In genomic region chr19:58557253-58558065, GRCh38 we compare ENCODE assay signal across 8 cellular contexts. TPM values are rescaled to one million over a fixed set of nuclear protein-coding genes. Genes with fewer than 3 reads are reported as not detected.
A peak's percentile ranks its signal among the peaks of the same experiment; 100 is the strongest.
DNase-seq lines count a peak whose midpoint lies in the region; ATAC-seq and TF ChIP-seq lines count a peak whose summit lies in the region.

No MANE protein-coding gene starts in this region.

- H3K79me1 ChIP-seq in trophoblast cell (ENCODE audit: low read length) = peaks cover 26% of the 10 kb centered on the region

- intact Hi-C loops in esophagus squamous epithelium (cut with DNase I) = no loop called here

- peak overlapping the region; percentile 90 for H3K4me2 ChIP-seq in DOHH2 (ENCODE audit: low read length)
- peak overlapping the region; percentile 86 for H3K4me2 ChIP-seq in trophoblast cell (ENCODE audit: low read length)

- peak overlapping the region; percentile 99 for H4K91ac ChIP-seq in trophoblast cell (ENCODE audit: low read depth, low read length)

- H2AK5ac ChIP-seq in trophoblast cell (ENCODE audit: low read length) = peak overlapping the region; percentile 75

- no peak overlapping the region for H4K12ac ChIP-seq in trophoblast cell (ENCODE audit: low read depth, low read length)

- H3K27me3 ChIP-seq in DOHH2 (ENCODE audit: control insufficient read depth, low read length) (no peaks in the 10 kb centered on the region), SJCRH30 (no peaks in the 10 kb centered on the region), esophagus squamous epithelium (no peaks in the 10 kb centered on the region), trophoblast cell (ENCODE audit: insufficient read depth, low read length) (peaks cover 7% of the 10 kb centered on the region)

- no peaks in the 10 kb centered on the region for H3K9me2 ChIP-seq in DOHH2 (replicated peaks; ENCODE audit: control insufficient read depth, low read length)

- no peak overlapping the region for H2BK12ac ChIP-seq in trophoblast cell (ENCODE audit: low read length)

- peak overlapping the region; percentile 67 for H3K27ac ChIP-seq in DOHH2 (ENCODE audit: low read depth, low read length)
- peak overlapping the region; percentile 41 for H3K27ac ChIP-seq in SJCRH30
- H3K27ac ChIP-seq in esophagus squamous epithelium = peak overlapping the region; percentile 94 to 100 (median 99)
- peak overlapping the region; percentile 100 for H3K27ac ChIP-seq in trophoblast cell (ENCODE audit: low read depth, low read length)

- H4K20me1 ChIP-seq in DOHH2 (ENCODE audit: control insufficient read depth, insufficient read depth, low read depth, low read length) = no peaks in the 10 kb centered on the region

- H3K9me3 ChIP-seq in DOHH2 (ENCODE audit: control insufficient read depth, insufficient read depth, low read length) = no peaks in the 10 kb centered on the region
- H3K9me3 ChIP-seq in SJCRH30 (replicated peaks) = no peaks in the 10 kb centered on the region
- no peaks in the 10 kb centered on the region for H3K9me3 ChIP-seq in esophagus squamous epithelium
- peaks cover 6% of the 10 kb centered on the region for H3K9me3 ChIP-seq in trophoblast cell (ENCODE audit: insufficient read depth, low read depth, low read length)

- no peak overlapping the region for H2AFZ ChIP-seq in trophoblast cell (ENCODE audit: insufficient read depth, low read length, poor library complexity)

- no peak for TF ChIP-seq CTCF in DOHH2 (IDR thresholded peaks at IDR 0.05; ENCODE audit: low read depth, low read length, poor library complexity, severe bottlenecking)
- no peak for TF ChIP-seq CTCF in esophagus squamous epithelium (IDR thresholded peaks at IDR 0.05)

- peaks cover 44% of the 10 kb centered on the region for H3F3A ChIP-seq in DOHH2 (ENCODE audit: control insufficient read depth, insufficient read depth)

- no peak overlapping the region for H3K23ac ChIP-seq in trophoblast cell (ENCODE audit: low read length)

- ATAC-seq in HG03354 (IDR thresholded peaks at IDR 0.05; ENCODE audit: poor library complexity, severe bottlenecking, unreplicated experiment) (no peak), HG02759 (IDR thresholded peaks at IDR 0.05; ENCODE audit: unreplicated experiment) (no peak)

- peak overlapping the region; percentile 60 for H2BK5ac ChIP-seq in trophoblast cell (ENCODE audit: low read depth, low read length, poor library complexity)

- no peak for TF ChIP-seq POLR2A in esophagus squamous epithelium (IDR thresholded peaks at IDR 0.05)

- H3K79me2 ChIP-seq in DOHH2 (ENCODE audit: control insufficient read depth, low read length) (peaks cover 46% of the 10 kb centered on the region), trophoblast cell (ENCODE audit: control insufficient read depth, insufficient read depth, low read length, poor library complexity) (peaks cover 27% of the 10 kb centered on the region)

- WGBS in esophagus squamous epithelium, 2 donors = 17 to 24% methylated on average over 9 to 11 of the region's 11 CpGs
- no CpG with 5 or more reads among the region's 11 CpGs for WGBS in trophoblast cell (ENCODE audit: extremely low coverage, insufficient coverage, insufficient read length)

- no peak for DNase-seq in SJCRH30
- DNase-seq in esophagus squamous epithelium (lab: John Stamatoyannopoulos, UW) = no peak
- no peak for DNase-seq in trophoblast cell
- DNase-seq in OCI-M2 (lab: John Stamatoyannopoulos, UW; ENCODE audit: unreplicated experiment) = no peak
- DNase-seq in ureter (ENCODE audit: low spot score) = no peak

- H3K4ac ChIP-seq in trophoblast cell (ENCODE audit: low read depth, low read length) = peak overlapping the region; percentile 73

- H3K14ac ChIP-seq in trophoblast cell (ENCODE audit: low read length) = peak overlapping the region; percentile 96

- H3K36me3 ChIP-seq in DOHH2 (ENCODE audit: control insufficient read depth, low read length) = peaks cover 53% of the 10 kb centered on the region
- H3K36me3 ChIP-seq in SJCRH30 = peaks cover 14% of the 10 kb centered on the region
- H3K36me3 ChIP-seq in esophagus squamous epithelium = peaks cover 5 to 31% (median 14%) of the 10 kb centered on the region in 3 donors
- peaks cover 26 to 27% of the 10 kb centered on the region in 2 experiments for H3K36me3 ChIP-seq in trophoblast cell (ENCODE audit: control insufficient read depth in 1 of 2, insufficient read depth in 2 of 2, low read length in 2 of 2)

- peak overlapping the region; percentile 48 for H2BK120ac ChIP-seq in trophoblast cell (ENCODE audit: insufficient read depth, low read length, poor library complexity)

- H3K4me3 ChIP-seq in DOHH2 (ENCODE audit: low read length) = peak overlapping the region; percentile 76
- H3K4me3 ChIP-seq in SJCRH30 = peak overlapping the region; percentile 62
- H3K4me3 ChIP-seq in esophagus squamous epithelium = peak overlapping the region; percentile 80 to 92 (median 88)
- H3K4me3 ChIP-seq in trophoblast cell (ENCODE audit: low read depth, low read length) = peak overlapping the region; percentile 89

- H3K9ac ChIP-seq in trophoblast cell (ENCODE audit: low read length) = peak overlapping the region; percentile 96

- H3K4me1 ChIP-seq in DOHH2 (ENCODE audit: control insufficient read depth, low read length) = peaks cover 74% of the 10 kb centered on the region
- H3K4me1 ChIP-seq in SJCRH30 = peaks cover 3% of the 10 kb centered on the region; the same call in 1 of the 2 replicates
- peaks cover 41 to 79% (median 51%) of the 10 kb centered on the region in 3 donors for H3K4me1 ChIP-seq in esophagus squamous epithelium
- H3K4me1 ChIP-seq in trophoblast cell (ENCODE audit: control insufficient read depth in 1 of 2, insufficient read depth in 2 of 2, low read length in 2 of 2) = peaks cover 24 to 36% of the 10 kb centered on the region in 2 experiments

- peak overlapping the region; percentile 83 for H3K18ac ChIP-seq in trophoblast cell (ENCODE audit: low read length)

- H4K8ac ChIP-seq in trophoblast cell (ENCODE audit: low read depth, low read length) = peak overlapping the region; percentile 48

RNA-seq across cellular contexts. Expression of gene UBE2M, which starts 1.0 kb away (rescaled TPM):
- 62.8 and 72.0 TPM in 2 replicates for total RNA-seq in SJCRH30 (2014; rRNA removed; shearing (Covaris generic))
- total RNA-seq in esophagus squamous epithelium (10 to 100 TPM; 22.0 to 37.4 (median 24.7) TPM), ureter (60.7 TPM)
- polyA plus RNA-seq in trophoblast cell (2013) = 98.2 and 99.0 TPM in 2 replicates

RNA-seq across cellular contexts. Expression of gene CHMP2A, which starts 2.6 kb away (rescaled TPM):
- total RNA-seq in SJCRH30 (2014; rRNA removed; shearing (Covaris generic)) = 40.1 and 44.9 TPM in 2 replicates
- total RNA-seq in esophagus squamous epithelium (10 to 100 TPM; 76.5 to 99.5 (median 86.6) TPM), ureter (137 TPM)
- polyA plus RNA-seq in trophoblast cell (2013) = 137 and 138 TPM in 2 replicates

RNA-seq across cellular contexts. Expression of gene TRIM28, which starts 13.6 kb away (rescaled TPM):
- total RNA-seq in SJCRH30 (2014; rRNA removed; shearing (Covaris generic)) = 586 and 615 TPM in 2 replicates
- total RNA-seq in esophagus squamous epithelium = 100 to 1,000 TPM; 150 to 198 (median 179) TPM
- 646 and 654 TPM in 2 replicates for polyA plus RNA-seq in trophoblast cell (2013)
- total RNA-seq in ureter = 329 TPM

RNA-seq across cellular contexts. Expression of gene MZF1, which starts 15.7 kb away (rescaled TPM):
- total RNA-seq in SJCRH30 (2014; rRNA removed; shearing (Covaris generic)) = 6.0 and 6.5 TPM in 2 replicates
- total RNA-seq in esophagus squamous epithelium (10 to 100 TPM; 11.8 to 30.9 (median 21.7) TPM), ureter (43.4 TPM)
- polyA plus RNA-seq in trophoblast cell (2013) = 12.4 and 13.2 TPM in 2 replicates

RNA-seq across cellular contexts. Expression of gene ZBTB45, which starts 37.8 kb away (rescaled TPM):
- total RNA-seq in SJCRH30 (2014; rRNA removed; shearing (Covaris generic)) = 5.1 and 5.5 TPM in 2 replicates
- total RNA-seq in esophagus squamous epithelium = 10 to 100 TPM in 1 of 4 donors, 1 to 10 TPM in 3; 6.9 to 11.1 (median 8.3) TPM
- 14.8 and 15.3 TPM in 2 replicates for polyA plus RNA-seq in trophoblast cell (2013)
- 14.9 TPM for total RNA-seq in ureter

Comparison
In these comparisons a context has a peak if more than half of its experiments do, and no peak if none do; other contexts are left out.
1. H3K27ac ChIP-seq: peak in every context shown above with its lines; median percentile 100 in trophoblast cell; 99 in esophagus squamous epithelium; 67 in DOHH2; 41 in SJCRH30.